ENCODE assay signal across 1 cellular context in the genomic region with DNA sequence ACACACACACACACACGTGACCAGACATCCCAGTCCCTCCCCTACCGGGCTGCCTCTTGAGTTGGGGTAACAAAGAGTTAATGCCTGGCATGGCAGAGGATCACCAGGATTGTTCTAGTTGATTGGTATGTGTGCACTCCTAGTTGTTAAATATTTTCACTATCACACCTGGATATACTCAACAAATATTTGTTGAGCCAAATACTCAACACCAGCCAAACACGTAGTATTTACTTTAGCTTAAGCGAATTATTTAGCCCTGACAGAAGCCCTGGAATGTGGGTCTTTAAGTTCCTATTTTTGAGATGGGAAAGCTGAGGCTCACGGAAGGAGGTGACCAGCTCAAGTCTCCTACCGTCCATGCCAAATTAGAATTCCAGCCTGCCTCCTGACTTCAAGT.
TF ChIP-seq lines count a peak whose summit lies in the region.

No MANE protein-coding gene starts in this region.

TF ChIP-seq in A549, 52 proteins besides CTCF, POLR2A, EP300 and RAD21:
- TF ChIP-seq MAZ (IDR thresholded peaks at IDR 0.05; ENCODE audit: borderline replicate concordance, low read depth, low read length) (no peak), HEYL (CRISPR knock-in tag; IDR thresholded peaks at IDR 0.05) (no peak), CBX8 (IDR thresholded peaks at IDR 0.05) (no peak), FOSB (CRISPR knock-in tag; IDR thresholded peaks at IDR 0.05) (no peak), NPAS2 (CRISPR knock-in tag; IDR thresholded peaks at IDR 0.05; ENCODE audit: borderline replicate concordance) (no peak), JUN (IDR thresholded peaks at IDR 0.05) (no peak), RARB (CRISPR knock-in tag; IDR thresholded peaks at IDR 0.05) (no peak)
- TF ChIP-seq, protein P1, sequence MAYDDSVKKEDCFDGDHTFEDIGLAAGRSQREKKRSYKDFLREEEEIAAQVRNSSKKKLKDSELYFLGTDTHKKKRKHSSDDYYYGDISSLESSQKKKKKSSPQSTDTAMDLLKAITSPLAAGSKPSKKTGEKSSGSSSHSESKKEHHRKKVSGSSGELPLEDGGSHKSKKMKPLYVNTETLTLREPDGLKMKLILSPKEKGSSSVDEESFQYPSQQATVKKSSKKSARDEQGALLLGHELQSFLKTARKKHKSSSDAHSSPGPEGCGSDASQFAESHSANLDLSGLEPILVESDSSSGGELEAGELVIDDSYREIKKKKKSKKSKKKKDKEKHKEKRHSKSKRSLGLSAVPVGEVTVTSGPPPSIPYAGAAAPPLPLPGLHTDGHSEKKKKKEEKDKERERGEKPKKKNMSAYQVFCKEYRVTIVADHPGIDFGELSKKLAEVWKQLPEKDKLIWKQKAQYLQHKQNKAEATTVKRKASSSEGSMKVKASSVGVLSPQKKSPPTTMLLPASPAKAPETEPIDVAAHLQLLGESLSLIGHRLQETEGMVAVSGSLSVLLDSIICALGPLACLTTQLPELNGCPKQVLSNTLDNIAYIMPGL (CRISPR knock-in tag; IDR thresholded peaks at IDR 0.05; ENCODE audit: borderline replicate concordance), result no peak
